ENCODE assay signal across 20 cellular contexts in the genomic region with DNA sequence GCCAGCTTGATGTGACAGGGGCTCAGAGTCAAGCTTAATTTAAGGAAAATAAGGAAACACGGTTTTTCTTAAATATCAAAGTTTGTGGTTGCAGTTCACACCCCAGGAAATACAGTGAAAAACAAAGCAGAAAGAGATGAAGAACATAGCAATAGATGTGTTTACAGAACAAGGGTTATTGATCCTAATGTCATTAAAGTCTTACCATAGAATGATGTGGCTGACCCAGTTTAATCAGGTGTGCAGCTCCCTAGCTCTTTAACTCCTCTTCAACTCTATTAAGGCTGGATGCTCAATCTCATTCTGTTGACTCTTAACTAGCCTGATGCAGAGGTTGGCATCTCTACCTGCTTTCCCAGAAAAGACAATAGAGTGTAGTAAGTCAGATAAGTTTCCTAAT. TPM values are rescaled to one million over a fixed set of nuclear protein-coding genes. Genes with fewer than 3 reads are reported as not detected.
DNase-seq lines count a peak whose midpoint lies in the region; ATAC-seq and TF ChIP-seq lines count a peak whose summit lies in the region.
"Had no signal": no experiment of that assay in that cellular context is flagged by ENCODE, and none has a peak within 500 bp of the region (broad histone marks: within the 10 kb centered on the region; RNA-seq: fewer than 3 reads in every experiment).

No MANE protein-coding gene starts in this region.

- no peak for TF ChIP-seq RAD21 in liver (IDR thresholded peaks at IDR 0.05)

- DNase-seq in DMS79 treated with DMSO at 0.1 percent for 48 hours (lab: John Stamatoyannopoulos, UW): peak; percentile 64
- peak; percentile 58 for DNase-seq in NCI-H82 (lab: John Stamatoyannopoulos, UW)
- no peak for DNase-seq in progenitor cell of endocrine pancreas (ENCODE audit: low spot score, unreplicated experiment)
- DNase-seq in caudate nucleus (lab: John Stamatoyannopoulos, UW): no peak
- DNase-seq in stimulated activated effector memory CD8-positive, alpha-beta T cell treated with anti-CD3 and anti-CD28 coated beads, Interleukin-12 subunit alpha, Interleukin-12 subunit beta, amount 100 ng/mL, for 72 hours (ENCODE audit: low spot score in 2 of 2): no peak
- DNase-seq in NCI-H2081 treated with DMSO at 0.1 percent for 48 hours (lab: John Stamatoyannopoulos, UW): no peak
- DNase-seq: BE2C; CD4-positive, CD25-positive, alpha-beta regulatory T cell; COR-L47; DMS153; NCI-H1436; NCI-H1930; NCI-H2171 treated with DMSO at 0.1 percent for 48 hours; NCI-H446; NCI-H526 treated with DMSO at 0.1 percent for 48 hours; PC-9; SIG-M5 had no signal

- H3K27ac ChIP-seq in liver (ENCODE audit: low read depth in 1 of 2, low read length in 2 of 2) (peak overlapping the region; percentile 20 to 30), caudate nucleus (ENCODE audit: low read depth, low read length) (no peak overlapping the region)
- H3K27ac ChIP-seq: KMS-11, PC-9 had no signal

- no peaks in the 10 kb centered on the region for H3K9me3 Mint-ChIP-seq in progenitor cell of endocrine pancreas (ENCODE audit: low read depth)
- H3K9me3 Mint-ChIP-seq in stimulated activated effector memory CD8-positive, alpha-beta T cell treated with anti-CD3 and anti-CD28 coated beads, Interleukin-12 subunit alpha, Interleukin-12 subunit beta, amount 100 ng/mL, for 72 hours: no peaks in the 10 kb centered on the region
- H3K9me3 Mint-ChIP-seq: CD4-positive, CD25-positive, alpha-beta regulatory T cell had no signal

- no peak for TF ChIP-seq CTCF in liver (IDR thresholded peaks at IDR 0.05; ENCODE audit: low read depth, low read length, missing input control)
- no peak for TF ChIP-seq CTCF in progenitor cell of endocrine pancreas (IDR thresholded peaks at IDR 0.05; ENCODE audit: unreplicated experiment)

- no peak overlapping the region for H3K9ac ChIP-seq in liver (ENCODE audit: low read depth in 1 of 2, low read length in 2 of 2)
- H3K9ac ChIP-seq: KMS-11 had no signal

- no peaks in the 10 kb centered on the region for H3K36me3 Mint-ChIP-seq in progenitor cell of endocrine pancreas (ENCODE audit: insufficient read depth)
- H3K36me3 Mint-ChIP-seq in stimulated activated effector memory CD8-positive, alpha-beta T cell treated with anti-CD3 and anti-CD28 coated beads, Interleukin-12 subunit alpha, Interleukin-12 subunit beta, amount 100 ng/mL, for 72 hours: no peaks in the 10 kb centered on the region
- H3K36me3 Mint-ChIP-seq: CD4-positive, CD25-positive, alpha-beta regulatory T cell had no signal

- peaks cover 29% of the 10 kb centered on the region for H3K4me1 Mint-ChIP-seq in progenitor cell of endocrine pancreas (ENCODE audit: low read depth)
- H3K4me1 Mint-ChIP-seq in stimulated activated effector memory CD8-positive, alpha-beta T cell treated with anti-CD3 and anti-CD28 coated beads, Interleukin-12 subunit alpha, Interleukin-12 subunit beta, amount 100 ng/mL, for 72 hours: no peaks in the 10 kb centered on the region

- no peak for ATAC-seq in stimulated activated effector memory CD8-positive, alpha-beta T cell treated with anti-CD3 and anti-CD28 coated beads, Interleukin-12 subunit alpha, Interleukin-12 subunit beta, amount 100 ng/mL, for 72 hours
- ATAC-seq: SK-N-SH treated with all-trans-retinoic acid at 6 μM for 48 hours had no signal

- no peaks in the 10 kb centered on the region for H3K9me3 ChIP-seq in liver (ENCODE audit: control insufficient read depth in 4 of 4, low read length in 3 of 4)
- H3K9me3 ChIP-seq: BE2C had no signal

- no peaks in the 10 kb centered on the region for H3K36me3 ChIP-seq in liver (ENCODE audit: control insufficient read depth in 4 of 4, insufficient read depth in 3 of 4, low read depth in 1 of 4, low read length in 3 of 4)
- H3K36me3 ChIP-seq: BE2C had no signal

- 20% methylated on average over 1 of the region's 1 CpG for WGBS in liver

- H3K27ac Mint-ChIP-seq in progenitor cell of endocrine pancreas: peak overlapping the region; percentile 21
- no peak overlapping the region for H3K27ac Mint-ChIP-seq in stimulated activated effector memory CD8-positive, alpha-beta T cell treated with anti-CD3 and anti-CD28 coated beads, Interleukin-12 subunit alpha, Interleukin-12 subunit beta, amount 100 ng/mL, for 72 hours
- H3K27ac Mint-ChIP-seq: CD4-positive, CD25-positive, alpha-beta regulatory T cell had no signal

- H3K4me3 ChIP-seq in liver (ENCODE audit: low read depth in 1 of 3, low read length in 3 of 3): no peak overlapping the region
- H3K4me3 ChIP-seq: PC-9 had no signal

- no peaks in the 10 kb centered on the region for H3K27me3 Mint-ChIP-seq in progenitor cell of endocrine pancreas

- H3K4me3 Mint-ChIP-seq in progenitor cell of endocrine pancreas (ENCODE audit: low read depth): peak overlapping the region; percentile 30
- no peak overlapping the region for H3K4me3 Mint-ChIP-seq in stimulated activated effector memory CD8-positive, alpha-beta T cell treated with anti-CD3 and anti-CD28 coated beads, Interleukin-12 subunit alpha, Interleukin-12 subunit beta, amount 100 ng/mL, for 72 hours
- H3K4me3 Mint-ChIP-seq: CD4-positive, CD25-positive, alpha-beta regulatory T cell had no signal

- H3K4me1 ChIP-seq in liver (ENCODE audit: control insufficient read depth in 4 of 4, insufficient read depth in 4 of 4, low read length in 3 of 4): peaks cover 2 to 20% (median 20%) of the 10 kb centered on the region in 4 donors
- H3K4me1 ChIP-seq: BE2C had no signal

- H3K27me3 ChIP-seq in liver (ENCODE audit: control insufficient read depth in 4 of 4, insufficient read depth in 4 of 4, low read length in 3 of 4): no peaks in the 10 kb centered on the region
- H3K27me3 ChIP-seq: BE2C had no signal

TF ChIP-seq in liver, 16 proteins besides CTCF, POLR2A, EP300 and RAD21:
- TF ChIP-seq SP1 (IDR thresholded peaks at IDR 0.05): peak; percentile 51
- no peak for TF ChIP-seq NR2F2 (IDR thresholded peaks at IDR 0.05)
- peak; percentile 58 to 70 for TF ChIP-seq RXRA (IDR thresholded peaks at IDR 0.05)
- TF ChIP-seq, protein P1, sequence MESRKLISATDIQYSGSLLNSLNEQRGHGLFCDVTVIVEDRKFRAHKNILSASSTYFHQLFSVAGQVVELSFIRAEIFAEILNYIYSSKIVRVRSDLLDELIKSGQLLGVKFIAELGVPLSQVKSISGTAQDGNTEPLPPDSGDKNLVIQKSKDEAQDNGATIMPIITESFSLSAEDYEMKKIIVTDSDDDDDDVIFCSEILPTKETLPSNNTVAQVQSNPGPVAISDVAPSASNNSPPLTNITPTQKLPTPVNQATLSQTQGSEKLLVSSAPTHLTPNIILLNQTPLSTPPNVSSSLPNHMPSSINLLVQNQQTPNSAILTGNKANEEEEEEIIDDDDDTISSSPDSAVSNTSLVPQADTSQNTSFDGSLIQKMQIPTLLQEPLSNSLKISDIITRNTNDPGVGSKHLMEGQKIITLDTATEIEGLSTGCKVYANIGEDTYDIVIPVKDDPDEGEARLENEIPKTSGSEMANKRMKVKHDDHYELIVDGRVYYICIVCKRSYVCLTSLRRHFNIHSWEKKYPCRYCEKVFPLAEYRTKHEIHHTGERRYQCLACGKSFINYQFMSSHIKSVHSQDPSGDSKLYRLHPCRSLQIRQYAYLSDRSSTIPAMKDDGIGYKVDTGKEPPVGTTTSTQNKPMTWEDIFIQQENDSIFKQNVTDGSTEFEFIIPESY (IDR thresholded peaks at IDR 0.05): no peak
- peak; percentile 16 for TF ChIP-seq FOXA2 (IDR thresholded peaks at IDR 0.05)
- no peak for TF ChIP-seq ATF3 (IDR thresholded peaks at IDR 0.05)
- TF ChIP-seq, protein P2, sequence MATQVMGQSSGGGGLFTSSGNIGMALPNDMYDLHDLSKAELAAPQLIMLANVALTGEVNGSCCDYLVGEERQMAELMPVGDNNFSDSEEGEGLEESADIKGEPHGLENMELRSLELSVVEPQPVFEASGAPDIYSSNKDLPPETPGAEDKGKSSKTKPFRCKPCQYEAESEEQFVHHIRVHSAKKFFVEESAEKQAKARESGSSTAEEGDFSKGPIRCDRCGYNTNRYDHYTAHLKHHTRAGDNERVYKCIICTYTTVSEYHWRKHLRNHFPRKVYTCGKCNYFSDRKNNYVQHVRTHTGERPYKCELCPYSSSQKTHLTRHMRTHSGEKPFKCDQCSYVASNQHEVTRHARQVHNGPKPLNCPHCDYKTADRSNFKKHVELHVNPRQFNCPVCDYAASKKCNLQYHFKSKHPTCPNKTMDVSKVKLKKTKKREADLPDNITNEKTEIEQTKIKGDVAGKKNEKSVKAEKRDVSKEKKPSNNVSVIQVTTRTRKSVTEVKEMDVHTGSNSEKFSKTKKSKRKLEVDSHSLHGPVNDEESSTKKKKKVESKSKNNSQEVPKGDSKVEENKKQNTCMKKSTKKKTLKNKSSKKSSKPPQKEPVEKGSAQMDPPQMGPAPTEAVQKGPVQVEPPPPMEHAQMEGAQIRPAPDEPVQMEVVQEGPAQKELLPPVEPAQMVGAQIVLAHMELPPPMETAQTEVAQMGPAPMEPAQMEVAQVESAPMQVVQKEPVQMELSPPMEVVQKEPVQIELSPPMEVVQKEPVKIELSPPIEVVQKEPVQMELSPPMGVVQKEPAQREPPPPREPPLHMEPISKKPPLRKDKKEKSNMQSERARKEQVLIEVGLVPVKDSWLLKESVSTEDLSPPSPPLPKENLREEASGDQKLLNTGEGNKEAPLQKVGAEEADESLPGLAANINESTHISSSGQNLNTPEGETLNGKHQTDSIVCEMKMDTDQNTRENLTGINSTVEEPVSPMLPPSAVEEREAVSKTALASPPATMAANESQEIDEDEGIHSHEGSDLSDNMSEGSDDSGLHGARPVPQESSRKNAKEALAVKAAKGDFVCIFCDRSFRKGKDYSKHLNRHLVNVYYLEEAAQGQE (IDR thresholded peaks at IDR 0.05): no peak
- TF ChIP-seq FOXA1 (IDR thresholded peaks at IDR 0.05): no peak
- TF ChIP-seq EGR1 (IDR thresholded peaks at IDR 0.05; ENCODE audit: low read depth in 2 of 2): no peak
- TF ChIP-seq HNF4A (conservative IDR thresholded peaks at IDR 0.05): peak; percentile 11 to 32
- no peak for TF ChIP-seq HNF4G (IDR thresholded peaks at IDR 0.05)
- no peak for TF ChIP-seq YY1 (IDR thresholded peaks at IDR 0.05)
- no peak for TF ChIP-seq GABPA (IDR thresholded peaks at IDR 0.05 in 1 of 2, conservative IDR thresholded peaks at IDR 0.05 in 1 of 2)

RNA-seq across cellular contexts. Expression of gene GTF3C6, which starts 7.5 kb away (rescaled TPM):
- total RNA-seq in liver (10 to 100 TPM; 16.3 to 20.4 TPM), progenitor cell of endocrine pancreas (93.9 and 94.2 TPM in 2 replicates)
- polyA plus RNA-seq in liver: 10 to 100 TPM; 23.9 to 53.3 TPM

RNA-seq across cellular contexts. Expression of gene RPF2, which starts 30.8 kb away (rescaled TPM):
- total RNA-seq in liver (10 to 100 TPM in 1 of 2 donors, 1 to 10 TPM in 1; 7.2 to 13.1 TPM), progenitor cell of endocrine pancreas (22.2 and 23.6 TPM in 2 replicates)
- 10 to 100 TPM; 11.9 to 20.8 TPM for polyA plus RNA-seq in liver

Comparison
In these comparisons a context has a peak if more than half of its experiments do, and no peak if none do; other contexts are left out.
1. DNase-seq: peak in DMS79 treated with DMSO at 0.1 percent for 48 hours (single experiment) and NCI-H82 (single experiment); none in progenitor cell of endocrine pancreas (single experiment), caudate nucleus (0 of 61), stimulated activated effector memory CD8-positive, alpha-beta T cell treated with anti-CD3 and anti-CD28 coated beads, Interleukin-12 subunit alpha, Interleukin-12 subunit beta, amount 100 ng/mL, for 72 hours (0 of 2) and NCI-H2081 treated with DMSO at 0.1 percent for 48 hours (single experiment).